32 cellular contexts compared by ENCODE assay signal in genomic region chr1:55314740-55315139, GRCh38.
"Had no signal": no experiment of that assay in that cellular context is flagged by ENCODE, and none has a peak within 500 bp of the region (broad histone marks: within the 10 kb centered on the region; RNA-seq: fewer than 3 reads in every experiment).

No MANE protein-coding gene starts in this region.

- DNase-seq: activated B cell treated with CpG ODN at 0.5 μM for 24 hours; activated CD4-positive, alpha-beta memory T cell treated with anti-CD3 and anti-CD28 coated beads, Interleukin-2, amount 10 ng/mL, durations not matched to agents 7 days and 5 days; activated CD4-positive, alpha-beta T cell treated with anti-CD3 and anti-CD28 coated beads for 4 hours; activated CD4-positive, alpha-beta T cell treated with anti-CD3 and anti-CD28 coated beads, Interleukin-2, amount 50 U/mL, for 1 hour; activated CD4-positive, CD25-positive, alpha-beta regulatory T cell treated with anti-CD3 and anti-CD28 coated beads, Interleukin-2, amount 50 U/mL, for 72 hours; activated CD8-positive, alpha-beta memory T cell treated with anti-CD3 and anti-CD28 coated beads for 24 hours; activated gamma-delta T cell treated with Interleukin-2 at 50 U/mL for 16 hours; activated naive CD4-positive, alpha-beta T cell treated with anti-CD3 and anti-CD28 coated beads for 36 hours; activated T-cell treated with anti-CD3 and anti-CD28 coated beads, Interleukin-2, amount 50 U/mL, for 24 hours; adrenal gland; body of pancreas; central memory CD4-positive, alpha-beta T cell; MM.1S; MV-4-11; NCI-H1092; NCI-H1436 treated with DMSO at 0.1 percent for 48 hours; NCI-H1694 treated with DMSO at 0.1 percent for 48 hours; NCI-H2227 treated with DMSO at 0.1 percent for 48 hours; NCI-H446; NCI-H524 treated with DMSO at 0.1 percent for 48 hours; SIG-M5; SW 1271; T-helper 1 cell; T-helper 2 cell; T-helper 9 cell had no signal

- H3K27me3 ChIP-seq: adrenal gland, body of pancreas had no signal

- H3K9me3 Mint-ChIP-seq: activated B cell treated with CpG ODN at 0.5 μM for 24 hours; activated CD4-positive, alpha-beta memory T cell treated with anti-CD3 and anti-CD28 coated beads, Interleukin-2, amount 10 ng/mL, durations not matched to agents 7 days and 5 days; activated naive CD4-positive, alpha-beta T cell treated with anti-CD3 and anti-CD28 coated beads for 36 hours; activated naive CD4-positive, alpha-beta T cell treated with anti-CD3 and anti-CD28 coated beads, Interleukin-2, amount 50 U/mL, for 72 hours; activated T-cell treated with anti-CD3 and anti-CD28 coated beads, Interleukin-2, amount 50 U/mL, for 24 hours; activated T-helper 2 cell treated with anti-CD3 and anti-CD28 coated beads, Interferon-gamma antibody, Interleukin-2, Interleukin-4, amounts not matched to agents 10 μg/mL and 5 μg/mL and 100 μg/mL, durations not matched to agents 14 hours and 24 hours and 36 hours had no signal

- FAIRE-seq: astrocyte, RCC 7860 had no signal

- H3K9me3 ChIP-seq: adrenal gland, body of pancreas had no signal

- H3K4me3 Mint-ChIP-seq: activated B cell treated with CpG ODN at 0.5 μM for 24 hours; activated CD4-positive, alpha-beta memory T cell treated with anti-CD3 and anti-CD28 coated beads, Interleukin-2, amount 10 ng/mL, durations not matched to agents 7 days and 5 days; activated naive CD4-positive, alpha-beta T cell treated with anti-CD3 and anti-CD28 coated beads for 36 hours; activated T-cell treated with anti-CD3 and anti-CD28 coated beads, Interleukin-2, amount 50 U/mL, for 24 hours had no signal

- H3K36me3 ChIP-seq: adrenal gland had no signal

- H3K36me3 Mint-ChIP-seq: activated naive CD4-positive, alpha-beta T cell treated with anti-CD3 and anti-CD28 coated beads, Interleukin-2, amount 50 U/mL, for 72 hours had no signal

- H3K4me1 ChIP-seq: adrenal gland, body of pancreas had no signal

- H3K27ac ChIP-seq: adrenal gland, body of pancreas, KMS-11, RWPE1, VCaP had no signal

- H3K4me3 ChIP-seq: adrenal gland, body of pancreas had no signal

- H3K4me1 Mint-ChIP-seq: activated CD4-positive, alpha-beta memory T cell treated with anti-CD3 and anti-CD28 coated beads, Interleukin-2, amount 10 ng/mL, durations not matched to agents 7 days and 5 days had no signal

- H3K9ac ChIP-seq: KMS-11 had no signal

- H3K4me2 ChIP-seq: KMS-11 had no signal

- H3K27ac Mint-ChIP-seq: activated B cell treated with CpG ODN at 0.5 μM for 24 hours; activated CD4-positive, alpha-beta memory T cell treated with anti-CD3 and anti-CD28 coated beads, Interleukin-2, amount 10 ng/mL, durations not matched to agents 7 days and 5 days; activated naive CD4-positive, alpha-beta T cell treated with anti-CD3 and anti-CD28 coated beads for 36 hours; activated T-cell treated with anti-CD3 and anti-CD28 coated beads, Interleukin-2, amount 50 U/mL, for 24 hours; activated T-helper 2 cell treated with anti-CD3 and anti-CD28 coated beads, Interferon-gamma antibody, Interleukin-2, Interleukin-4, amounts not matched to agents 10 μg/mL and 5 μg/mL and 100 μg/mL, durations not matched to agents 14 hours and 24 hours and 36 hours had no signal
